8 cellular contexts compared by ENCODE assay signal in genomic region chr11:72930011-72930410, GRCh38.
DNase-seq lines count a peak whose midpoint lies in the region; ATAC-seq and TF ChIP-seq lines count a peak whose summit lies in the region.

No MANE protein-coding gene starts in this region.

- CTCF ChIA-PET in RWPE1 (lab: Yijun Ruan, JAX), result interaction anchor here (1.2 kb wide), 1 partner anchor 28 kb away, joined by 3 read pairs; no protein-coding TSS in a partner anchor

- H3K27me3 ChIP-seq in KMS-11 (ENCODE audit: insufficient read depth, low read depth) (no peaks in the 10 kb centered on the region), esophagus muscularis mucosa (no peaks in the 10 kb centered on the region)

- intact Hi-C loops in esophagus muscularis mucosa (cut with DNase I), result no loop called here

- no peak overlapping the region for H2AFZ ChIP-seq in KMS-11 (ENCODE audit: low read depth)

- POLR2A ChIA-PET in RWPE1 (lab: Yijun Ruan, JAX; ENCODE audit: low non-redundant PET), result no interaction called here

- H3K27ac ChIP-seq in KMS-11 (peak overlapping the region; percentile 64), esophagus muscularis mucosa (replicated peaks in 1 of 4) (no peak overlapping the region), RWPE1 (no peak overlapping the region)

- ATAC-seq in GM21529 (IDR thresholded peaks at IDR 0.05; ENCODE audit: unreplicated experiment), result no peak

- no peaks in the 10 kb centered on the region for H3K9me3 ChIP-seq in esophagus muscularis mucosa

- H3K4me3 ChIP-seq in KMS-11 (IDR thresholded peaks at IDR 0.05; ENCODE audit: insufficient read depth, low read depth, low read length) (no peak overlapping the region), esophagus muscularis mucosa (no peak overlapping the region)

- peak; percentile 42 for DNase-seq in NCI-H748 treated with DMSO at 0.1 percent for 48 hours (lab: John Stamatoyannopoulos, UW)
- peak; percentile 61 for DNase-seq in fibroblast of gingiva (ENCODE audit: low read depth)
- DNase-seq in retina, result peak; percentile 36
- no peak for DNase-seq in esophagus muscularis mucosa (ENCODE audit: extremely low spot score)
- no peak for DNase-seq in RWPE1 (ENCODE audit: low spot score)
- DNase-seq in anterior cingulate cortex (lab: John Stamatoyannopoulos, UW), result no peak

- H3K36me3 ChIP-seq in KMS-11 (ENCODE audit: insufficient read depth), result no peaks in the 10 kb centered on the region
- no peaks in the 10 kb centered on the region for H3K36me3 ChIP-seq in esophagus muscularis mucosa

- peak overlapping the region; percentile 34 for H3K4me2 ChIP-seq in KMS-11

- TF ChIP-seq EP300 in esophagus muscularis mucosa (IDR thresholded peaks at IDR 0.05), result no peak

- no peaks in the 10 kb centered on the region for H3K79me2 ChIP-seq in KMS-11 (ENCODE audit: insufficient read depth, low read depth)

- peaks cover 25% of the 10 kb centered on the region for H3K4me1 ChIP-seq in KMS-11 (ENCODE audit: low read depth, poor library complexity, severe bottlenecking)
- peaks cover 2 to 9% (median 3%) of the 10 kb centered on the region in 4 donors for H3K4me1 ChIP-seq in esophagus muscularis mucosa

- TF ChIP-seq CTCF in KMS-11 (conservative IDR thresholded peaks at IDR 0.05; ENCODE audit: low read depth, low read length), result no peak
- no peak for TF ChIP-seq CTCF in esophagus muscularis mucosa (IDR thresholded peaks at IDR 0.05)
- no peak for TF ChIP-seq CTCF in RWPE1 (conservative IDR thresholded peaks at IDR 0.05; ENCODE audit: low read depth)

- H4K20me1 ChIP-seq in KMS-11 (ENCODE audit: insufficient read depth), result no peaks in the 10 kb centered on the region

- H3K9ac ChIP-seq in KMS-11, result peak overlapping the region; percentile 43; the same call in 1 of the 2 replicates

- WGBS in esophagus muscularis mucosa, result 79% methylated on average over 2 of the region's 2 CpGs

- no peak for TF ChIP-seq POLR2A in esophagus muscularis mucosa (IDR thresholded peaks at IDR 0.05; ENCODE audit: low read depth)

Comparison
In these comparisons a context has a peak if more than half of its experiments do, and no peak if none do; other contexts are left out.
1. DNase-seq: peak in NCI-H748 treated with DMSO at 0.1 percent for 48 hours (single experiment), fibroblast of gingiva (single experiment) and retina (single experiment); none in esophagus muscularis mucosa (single experiment), RWPE1 (single experiment) and anterior cingulate cortex (0 of 58).